In the genomic region with DNA sequence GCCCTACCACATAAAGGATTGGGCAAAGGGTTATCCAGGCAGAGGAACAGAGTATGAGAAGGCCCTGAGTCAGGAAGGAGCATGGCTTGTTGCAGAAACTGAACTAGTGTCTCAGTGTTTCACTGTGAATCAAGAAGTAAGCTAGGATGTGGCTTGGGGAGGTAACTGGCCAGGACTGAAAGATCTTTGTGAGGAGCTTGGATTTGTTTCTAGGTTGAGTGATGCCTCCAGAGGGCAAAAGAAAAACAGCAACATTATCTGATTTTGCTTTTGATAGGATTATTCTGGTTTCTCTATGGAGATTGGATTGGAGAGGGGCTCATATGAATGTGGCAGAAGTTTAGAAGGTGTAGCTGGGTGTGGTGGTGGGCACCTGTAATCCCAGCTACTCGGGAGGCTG, we compare ENCODE assay signal across 8 cellular contexts.
A peak's percentile ranks its signal among the peaks of the same experiment; 100 is the strongest.
DNase-seq lines count a peak whose midpoint lies in the region; ATAC-seq, FAIRE-seq and TF ChIP-seq lines count a peak whose summit lies in the region.

No MANE protein-coding gene starts in this region.

- no peaks in the 10 kb centered on the region for H4K20me1 ChIP-seq in Karpas-422 (ENCODE audit: insufficient read depth, low read depth, low read length)

- H3K27ac ChIP-seq in Karpas-422 (ENCODE audit: low read length) (no peak overlapping the region), endodermal cell (ENCODE audit: low read depth, low read length) (no peak overlapping the region), prostate gland (no peak overlapping the region)
- H3K27ac ChIP-seq in effector memory CD4-positive, alpha-beta T cell (ENCODE audit: insufficient read depth, low read length, poor library complexity, severe bottlenecking): no peak overlapping the region

- no peaks in the 10 kb centered on the region for H3K9me2 ChIP-seq in Karpas-422 (replicated peaks; ENCODE audit: insufficient read depth, low read length)

- H3K9me3 Mint-ChIP-seq in endodermal cell: no peaks in the 10 kb centered on the region

- no peak overlapping the region for H3K4me3 Mint-ChIP-seq in endodermal cell

- H3K9ac ChIP-seq in Karpas-422 (ENCODE audit: low read length) (no peak overlapping the region), endodermal cell (ENCODE audit: extremely low read depth, low read length, poor library complexity, severe bottlenecking) (no peak overlapping the region)

- peak; percentile 47 for DNase-seq in A172 (ENCODE audit: low spot score)
- no peak for DNase-seq in GM12892 (ENCODE audit: insufficient read length)
- peak; percentile 51 for DNase-seq in Karpas-422
- DNase-seq in endodermal cell: no peak
- DNase-seq in effector memory CD4-positive, alpha-beta T cell: no peak
- DNase-seq in prostate gland (ENCODE audit: low spot score): no peak
- no peak for DNase-seq in NCI-H774 (lab: John Stamatoyannopoulos, UW)

- WGBS in endodermal cell (ENCODE audit: insufficient coverage in 1 of 2, insufficient read length in 1 of 2), 2 experiments: 88% methylated on average over 1 of the region's 1 CpG; no CpG with 5 or more reads in 1 of the 2 experiments
- WGBS in prostate gland: 94% methylated on average over 1 of the region's 1 CpG

- no peaks in the 10 kb centered on the region for H3K36me3 ChIP-seq in Karpas-422 (ENCODE audit: insufficient read depth, low read length)
- H3K36me3 ChIP-seq in endodermal cell (ENCODE audit: control insufficient read depth, insufficient read depth, low read length): no peaks in the 10 kb centered on the region
- no peaks in the 10 kb centered on the region for H3K36me3 ChIP-seq in effector memory CD4-positive, alpha-beta T cell (ENCODE audit: control insufficient read depth, insufficient read depth, low read length)
- no peaks in the 10 kb centered on the region for H3K36me3 ChIP-seq in prostate gland

- H3K4me1 Mint-ChIP-seq in endodermal cell: peaks cover 24% of the 10 kb centered on the region

- H3K4me2 ChIP-seq in Karpas-422 (ENCODE audit: low read depth, low read length, poor library complexity, severe bottlenecking): no peak overlapping the region

- H3K9me3 ChIP-seq in Karpas-422 (ENCODE audit: low read length) (no peaks in the 10 kb centered on the region), endodermal cell (ENCODE audit: control insufficient read depth, low read length) (no peaks in the 10 kb centered on the region), prostate gland (no peaks in the 10 kb centered on the region)
- H3K9me3 ChIP-seq in effector memory CD4-positive, alpha-beta T cell (ENCODE audit: control insufficient read depth, low read length): no peaks in the 10 kb centered on the region

- TF ChIP-seq CTCF in endodermal cell (conservative IDR thresholded peaks at IDR 0.05) (peak; percentile 66), prostate gland (IDR thresholded peaks at IDR 0.05) (no peak)

- ATAC-seq in GM18505 (IDR thresholded peaks at IDR 0.05; ENCODE audit: unreplicated experiment): no peak

- no peaks in the 10 kb centered on the region for H3K27me3 ChIP-seq in Karpas-422 (ENCODE audit: low read length)
- H3K27me3 ChIP-seq in endodermal cell (ENCODE audit: control insufficient read depth, insufficient read depth, low read length, poor library complexity, severe bottlenecking): no peaks in the 10 kb centered on the region
- H3K27me3 ChIP-seq in effector memory CD4-positive, alpha-beta T cell (replicated peaks; ENCODE audit: control insufficient read depth, insufficient read depth, low read length, poor library complexity, severe bottlenecking): no peaks in the 10 kb centered on the region
- H3K27me3 ChIP-seq in prostate gland (replicated peaks; ENCODE audit: insufficient read depth): no peaks in the 10 kb centered on the region

- no peaks in the 10 kb centered on the region for H3K79me2 ChIP-seq in Karpas-422 (ENCODE audit: low read length)

- no peak overlapping the region for H3K27ac Mint-ChIP-seq in endodermal cell

- H3K27me3 Mint-ChIP-seq in endodermal cell (ENCODE audit: insufficient read depth): no peaks in the 10 kb centered on the region

- TF ChIP-seq POLR2A in GM12892 (IDR thresholded peaks at IDR 0.05; ENCODE audit: low read depth, low read length): no peak
- TF ChIP-seq POLR2A in GM18505 (IDR thresholded peaks at IDR 0.05; ENCODE audit: borderline replicate concordance, extremely low read depth, insufficient read depth, insufficient read length): no peak
- TF ChIP-seq POLR2A in prostate gland (IDR thresholded peaks at IDR 0.05): no peak

- H2AFZ ChIP-seq in Karpas-422 (ENCODE audit: low read length): no peak overlapping the region

- intact Hi-C loops in prostate gland (cut with DNase I): loop anchor here (5.0 kb wide), 1 partner anchor 215 kb away; no protein-coding TSS in a partner anchor

- H3K36me3 Mint-ChIP-seq in endodermal cell (ENCODE audit: low read depth): no peaks in the 10 kb centered on the region

- H3K4me3 ChIP-seq in Karpas-422 (ENCODE audit: low read length): no peak overlapping the region
- no peak overlapping the region for H3K4me3 ChIP-seq in endodermal cell (ENCODE audit: low read length)
- H3K4me3 ChIP-seq in effector memory CD4-positive, alpha-beta T cell (ENCODE audit: insufficient read depth, low read depth, low read length, poor library complexity, severe bottlenecking): no peak overlapping the region
- H3K4me3 ChIP-seq in prostate gland: no peak overlapping the region

- H3K4me1 ChIP-seq in Karpas-422 (ENCODE audit: low read length): peaks cover 9% of the 10 kb centered on the region
- H3K4me1 ChIP-seq in endodermal cell (ENCODE audit: control insufficient read depth, insufficient read depth, low read length): no peaks in the 10 kb centered on the region
- no peaks in the 10 kb centered on the region for H3K4me1 ChIP-seq in effector memory CD4-positive, alpha-beta T cell (ENCODE audit: control insufficient read depth, insufficient read depth, low read length, poor library complexity, severe bottlenecking)
- H3K4me1 ChIP-seq in prostate gland (replicated peaks): no peaks in the 10 kb centered on the region

- FAIRE-seq in GM12892 (lab: Jason Lieb, UNC): peak; percentile 67

Comparison
In these comparisons a context has a peak if more than half of its experiments do, and no peak if none do; other contexts are left out.
1. DNase-seq: peak in A172 (single experiment) and Karpas-422 (single experiment); none in GM12892 (single experiment), endodermal cell (single experiment), effector memory CD4-positive, alpha-beta T cell (0 of 3), prostate gland (single experiment) and NCI-H774 (single experiment).